ENCODE assay signal across 20 cellular contexts in the genomic region with DNA sequence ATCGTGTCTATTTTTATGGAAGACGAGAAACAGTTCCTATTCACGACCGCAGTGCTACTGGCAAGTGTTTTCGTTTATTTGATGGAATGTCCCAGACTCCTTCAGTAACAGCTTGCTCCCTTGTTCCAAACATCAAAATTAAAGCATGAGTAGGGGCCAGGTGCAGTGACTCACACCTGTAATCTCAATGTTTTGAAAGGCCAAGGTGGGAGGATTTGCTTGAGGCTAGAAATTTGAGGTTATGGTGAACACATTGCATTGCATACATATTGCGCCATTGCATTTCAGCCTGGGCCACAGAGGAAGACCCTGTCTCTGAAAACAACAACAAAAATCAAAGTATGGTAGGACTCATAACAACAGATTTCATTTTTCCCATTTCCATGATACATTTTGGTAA. TPM values are rescaled to one million over a fixed set of nuclear protein-coding genes. Genes with fewer than 3 reads are reported as not detected.
DNase-seq lines count a peak whose midpoint lies in the region; FAIRE-seq and TF ChIP-seq lines count a peak whose summit lies in the region.
"Had no signal": no experiment of that assay in that cellular context is flagged by ENCODE, and none has a peak within 500 bp of the region (broad histone marks: within the 10 kb centered on the region; RNA-seq: fewer than 3 reads in every experiment).

No MANE protein-coding gene starts in this region.

- H3K4me1 Mint-ChIP-seq in MCF 10A (ENCODE audit: insufficient read depth, unreplicated experiment), result peaks cover 21% of the 10 kb centered on the region

- no peak overlapping the region for H2BK5ac ChIP-seq in trophoblast cell (ENCODE audit: low read depth, low read length, poor library complexity)

- H2BK12ac ChIP-seq in trophoblast cell (ENCODE audit: low read length), result no peak overlapping the region

- H3K9me3 ChIP-seq in breast epithelium, result no peaks in the 10 kb centered on the region
- H3K9me3 ChIP-seq in mammary epithelial cell (replicated peaks; ENCODE audit: insufficient read depth, low read length), result no peaks in the 10 kb centered on the region
- H3K9me3 ChIP-seq in trophoblast cell (ENCODE audit: insufficient read depth, low read depth, low read length), result no peaks in the 10 kb centered on the region
- H3K9me3 ChIP-seq in BE2C, result no peaks in the 10 kb centered on the region
- H3K9me3 ChIP-seq: BLaER1 treated with 17β-estradiol and CSF1 and Interleukin-3, amounts not matched to agents 10 nM and 100 nM had no signal

- H3K36me3 Mint-ChIP-seq in MCF 10A (ENCODE audit: insufficient read depth, unreplicated experiment), result no peaks in the 10 kb centered on the region
- H3K36me3 Mint-ChIP-seq: CD8-positive, alpha-beta T cell had no signal

- TF ChIP-seq CTCF in MCF 10A (IDR thresholded peaks at IDR 0.05; ENCODE audit: unreplicated experiment) (no peak), breast epithelium (IDR thresholded peaks at IDR 0.05) (no peak), RWPE1 (conservative IDR thresholded peaks at IDR 0.05; ENCODE audit: low read depth) (no peak), mammary epithelial cell (conservative IDR thresholded peaks at IDR 0.05 in 1 of 2, IDR thresholded peaks at IDR 0.05 in 1 of 2; ENCODE audit: extremely low read depth in 1 of 2, insufficient read depth in 1 of 2, low read depth in 1 of 2, low read length in 2 of 2) (no peak), BE2C (IDR thresholded peaks at IDR 0.05; ENCODE audit: low read depth, low read length) (no peak)

- H3K36me3 ChIP-seq in breast epithelium, result no peaks in the 10 kb centered on the region
- no peaks in the 10 kb centered on the region for H3K36me3 ChIP-seq in mammary epithelial cell (ENCODE audit: insufficient read depth, low read length)
- no peaks in the 10 kb centered on the region for H3K36me3 ChIP-seq in trophoblast cell (ENCODE audit: control insufficient read depth in 1 of 2, insufficient read depth in 2 of 2, low read length in 2 of 2)
- no peaks in the 10 kb centered on the region for H3K36me3 ChIP-seq in BE2C
- H3K36me3 ChIP-seq: BLaER1 treated with 17β-estradiol and CSF1 and Interleukin-3, amounts not matched to agents 10 nM and 100 nM had no signal

- no peak overlapping the region for H4K8ac ChIP-seq in trophoblast cell (ENCODE audit: low read depth, low read length)

- H3K4me3 ChIP-seq in breast epithelium, result no peak overlapping the region
- no peak overlapping the region for H3K4me3 ChIP-seq in mammary epithelial cell (replicated peaks in 1 of 3; ENCODE audit: insufficient read depth in 1 of 3, low read depth in 2 of 3, low read length in 3 of 3)
- no peak overlapping the region for H3K4me3 ChIP-seq in trophoblast cell (ENCODE audit: low read depth, low read length)
- H3K4me3 ChIP-seq in BE2C (ENCODE audit: low read depth, low read length), result no peak overlapping the region
- H3K4me3 ChIP-seq: BLaER1 treated with 17β-estradiol and CSF1 and Interleukin-3, amounts not matched to agents 10 nM and 100 nM; GM23248 had no signal

- no peaks in the 10 kb centered on the region for H3K9me3 Mint-ChIP-seq in MCF 10A (ENCODE audit: unreplicated experiment)
- H3K9me3 Mint-ChIP-seq: CD8-positive, alpha-beta T cell had no signal

- no peaks in the 10 kb centered on the region for H3K27me3 Mint-ChIP-seq in MCF 10A (ENCODE audit: insufficient read depth, unreplicated experiment)

- CTCF ChIA-PET in MCF 10A (lab: Yijun Ruan, JAX) (interaction anchor here (1.0 kb wide), 1 partner anchor 105 kb away, joined by 4 read pairs; no protein-coding TSS in a partner anchor), RWPE1 (lab: Yijun Ruan, JAX) (no interaction called here), mammary epithelial cell (lab: Charles Lee; ENCODE audit: low non-redundant PET) (no interaction called here)

- no peak for FAIRE-seq in RCC 7860 (lab: Jason Lieb, UNC)
- FAIRE-seq: H54 had no signal

- DNase-seq in MCF 10A (ENCODE audit: unreplicated experiment) (peak; percentile 92), breast epithelium (ENCODE audit: low spot score in 2 of 2) (no peak), RWPE1 (ENCODE audit: low spot score) (peak; percentile 4), mammary epithelial cell (peak; percentile 48), trophoblast cell (peak; percentile 47 to 52), BE2C (no peak), RCC 7860 (ENCODE audit: low spot score) (no peak)
- no peak for DNase-seq in activated CD4-positive, CD25-positive, alpha-beta regulatory T cell treated with anti-CD3 and anti-CD28 coated beads, Interleukin-2, amount 50 U/mL, for 72 hours
- DNase-seq: 8988T; Calu3; CD8-positive, alpha-beta T cell; DMS79 treated with DMSO at 0.1 percent for 48 hours; GF-D8; GM23248; HCEC 1CT had no signal

- H3K14ac ChIP-seq in trophoblast cell (ENCODE audit: low read length), result no peak overlapping the region

- H3K27ac ChIP-seq in breast epithelium (no peak overlapping the region), RWPE1 (no peak overlapping the region), mammary epithelial cell (ENCODE audit: insufficient read depth, low read depth, low read length) (no peak overlapping the region), trophoblast cell (ENCODE audit: low read depth, low read length) (no peak overlapping the region)
- H3K27ac ChIP-seq: BLaER1 treated with 17β-estradiol and CSF1 and Interleukin-3, amounts not matched to agents 10 nM and 100 nM; GM23248 had no signal

- H4K20me1 ChIP-seq in mammary epithelial cell (ENCODE audit: insufficient read depth, low read length), result no peaks in the 10 kb centered on the region
- H4K20me1 ChIP-seq: BLaER1 treated with 17β-estradiol and CSF1 and Interleukin-3, amounts not matched to agents 10 nM and 100 nM had no signal

- no peak overlapping the region for H4K12ac ChIP-seq in trophoblast cell (ENCODE audit: low read depth, low read length)

- H3K4me2 ChIP-seq in mammary epithelial cell (ENCODE audit: insufficient read depth, low read depth, low read length) (no peak overlapping the region), trophoblast cell (ENCODE audit: low read length) (no peak overlapping the region)
- H3K4me2 ChIP-seq: BLaER1 treated with 17β-estradiol and CSF1 and Interleukin-3, amounts not matched to agents 10 nM and 100 nM had no signal

- no peak overlapping the region for H2AFZ ChIP-seq in mammary epithelial cell (ENCODE audit: low read depth, low read length)
- no peak overlapping the region for H2AFZ ChIP-seq in trophoblast cell (ENCODE audit: insufficient read depth, low read length, poor library complexity)
- H2AFZ ChIP-seq: GM23248 had no signal

- no peak overlapping the region for H4K91ac ChIP-seq in trophoblast cell (ENCODE audit: low read depth, low read length)

- no peak for TF ChIP-seq POLR2A in breast epithelium (IDR thresholded peaks at IDR 0.05)

- BruUV-seq in MCF 10A (replicated peaks; lab: Mats Ljungman, UMichigan) (no TSS peak), mammary epithelial cell (replicated peaks; lab: Mats Ljungman, UMichigan) (no TSS peak)

- no peak overlapping the region for H3K23ac ChIP-seq in trophoblast cell (ENCODE audit: low read length)

- H3K9ac ChIP-seq in mammary epithelial cell (ENCODE audit: insufficient read depth, low read length) (no peak overlapping the region), trophoblast cell (ENCODE audit: low read length) (no peak overlapping the region)
- H3K9ac ChIP-seq: BLaER1 treated with 17β-estradiol and CSF1 and Interleukin-3, amounts not matched to agents 10 nM and 100 nM; GM23248 had no signal

- H2BK120ac ChIP-seq in trophoblast cell (ENCODE audit: insufficient read depth, low read length, poor library complexity), result no peak overlapping the region

- dilution Hi-C loops in mammary epithelial cell (cut with HindIII; ENCODE audit: low sequenced_read_pairs), result no loop called here

- peak overlapping the region; percentile 37 for H3K27ac Mint-ChIP-seq in MCF 10A (ENCODE audit: low read depth, unreplicated experiment)
- H3K27ac Mint-ChIP-seq: CD8-positive, alpha-beta T cell had no signal

- H3K79me1 ChIP-seq in trophoblast cell (ENCODE audit: low read length), result no peaks in the 10 kb centered on the region

- 79% methylated on average over 6 of the region's 6 CpGs for WGBS in mammary epithelial cell (ENCODE audit: low coverage, missing lambda C conversion rate)
- no CpG with 5 or more reads among the region's 6 CpGs for WGBS in trophoblast cell (ENCODE audit: extremely low coverage, insufficient coverage, insufficient read length)

- no peak overlapping the region for H3K18ac ChIP-seq in trophoblast cell (ENCODE audit: low read length)

- H3K4me1 ChIP-seq in breast epithelium, result no peaks in the 10 kb centered on the region
- H3K4me1 ChIP-seq in mammary epithelial cell (ENCODE audit: insufficient read depth, low read length), result peaks cover 6% of the 10 kb centered on the region
- H3K4me1 ChIP-seq in trophoblast cell (ENCODE audit: control insufficient read depth in 1 of 2, insufficient read depth in 2 of 2, low read length in 2 of 2), result no peaks in the 10 kb centered on the region
- H3K4me1 ChIP-seq in BE2C, result no peaks in the 10 kb centered on the region
- H3K4me1 ChIP-seq: BLaER1 treated with 17β-estradiol and CSF1 and Interleukin-3, amounts not matched to agents 10 nM and 100 nM had no signal

- H3K4ac ChIP-seq in trophoblast cell (ENCODE audit: low read depth, low read length), result no peak overlapping the region

- in situ Hi-C loops in mammary epithelial cell (cut with MboI; ENCODE audit: low sequenced_read_pairs in 2 of 2), result no loop called here

- POLR2A ChIA-PET in MCF 10A (lab: Yijun Ruan, JAX), result interaction anchor here (1.0 to 1.9 kb wide), 3 partner anchors 17 to 104 kb away, joined by 3 to 8 read pairs (median 5); a partner anchor contains a TSS
- POLR2A ChIA-PET in RWPE1 (lab: Yijun Ruan, JAX; ENCODE audit: low non-redundant PET), result no interaction called here

- no peak overlapping the region for H3K4me3 Mint-ChIP-seq in MCF 10A (ENCODE audit: unreplicated experiment)
- H3K4me3 Mint-ChIP-seq: CD8-positive, alpha-beta T cell had no signal

- intact Hi-C loops in MCF 10A (cut with micrococcal nuclease) (no loop called here), breast epithelium (cut with DNase I; ENCODE audit: low total_unique reads) (no loop called here), mammary epithelial cell (cut with micrococcal nuclease) (no loop called here)

- H2AK5ac ChIP-seq in trophoblast cell (ENCODE audit: low read length), result no peak overlapping the region

- H3K79me2 ChIP-seq in mammary epithelial cell (ENCODE audit: insufficient read depth, low read length) (no peaks in the 10 kb centered on the region), trophoblast cell (ENCODE audit: control insufficient read depth, insufficient read depth, low read length, poor library complexity) (no peaks in the 10 kb centered on the region)

- H3K27me3 ChIP-seq in breast epithelium (no peaks in the 10 kb centered on the region), mammary epithelial cell (ENCODE audit: insufficient read depth, low read length) (no peaks in the 10 kb centered on the region), trophoblast cell (ENCODE audit: insufficient read depth, low read length) (no peaks in the 10 kb centered on the region), BE2C (no peaks in the 10 kb centered on the region)
- H3K27me3 ChIP-seq: BLaER1 treated with 17β-estradiol and CSF1 and Interleukin-3, amounts not matched to agents 10 nM and 100 nM had no signal

RNA-seq across cellular contexts. Expression of a gene that starts 22.8 kb away (rescaled TPM):
- not detected in 2 replicates for total RNA-seq in MCF 10A (2022)
- not detected for total RNA-seq in breast epithelium
- not detected for total RNA-seq in mammary epithelial cell
- polyA plus RNA-seq in mammary epithelial cell, result not detected
- polyA minus RNA-seq in mammary epithelial cell, result not detected
- not detected in 2 replicates for polyA plus RNA-seq in trophoblast cell (2013)
- polyA plus RNA-seq in BE2C (2012; ENCODE audit: insufficient read depth, insufficient read length, low read depth), result not detected
- total RNA-seq: A673; Calu3; CD8-positive, alpha-beta T cell; GM23248; HT-29 had no signal
- polyA plus RNA-seq: AG04450, GM23248 had no signal

Comparison
In these comparisons a context has a peak if more than half of its experiments do, and no peak if none do; other contexts are left out.
1. DNase-seq: peak in MCF 10A (single experiment), RWPE1 (single experiment), mammary epithelial cell (single experiment) and trophoblast cell (2 of 2); none in breast epithelium (0 of 2), BE2C (single experiment), activated CD4-positive, CD25-positive, alpha-beta regulatory T cell treated with anti-CD3 and anti-CD28 coated beads, Interleukin-2, amount 50 U/mL, for 72 hours (single experiment) and RCC 7860 (single experiment).